ENCODE assay signal across 8 cellular contexts in the genomic region with DNA sequence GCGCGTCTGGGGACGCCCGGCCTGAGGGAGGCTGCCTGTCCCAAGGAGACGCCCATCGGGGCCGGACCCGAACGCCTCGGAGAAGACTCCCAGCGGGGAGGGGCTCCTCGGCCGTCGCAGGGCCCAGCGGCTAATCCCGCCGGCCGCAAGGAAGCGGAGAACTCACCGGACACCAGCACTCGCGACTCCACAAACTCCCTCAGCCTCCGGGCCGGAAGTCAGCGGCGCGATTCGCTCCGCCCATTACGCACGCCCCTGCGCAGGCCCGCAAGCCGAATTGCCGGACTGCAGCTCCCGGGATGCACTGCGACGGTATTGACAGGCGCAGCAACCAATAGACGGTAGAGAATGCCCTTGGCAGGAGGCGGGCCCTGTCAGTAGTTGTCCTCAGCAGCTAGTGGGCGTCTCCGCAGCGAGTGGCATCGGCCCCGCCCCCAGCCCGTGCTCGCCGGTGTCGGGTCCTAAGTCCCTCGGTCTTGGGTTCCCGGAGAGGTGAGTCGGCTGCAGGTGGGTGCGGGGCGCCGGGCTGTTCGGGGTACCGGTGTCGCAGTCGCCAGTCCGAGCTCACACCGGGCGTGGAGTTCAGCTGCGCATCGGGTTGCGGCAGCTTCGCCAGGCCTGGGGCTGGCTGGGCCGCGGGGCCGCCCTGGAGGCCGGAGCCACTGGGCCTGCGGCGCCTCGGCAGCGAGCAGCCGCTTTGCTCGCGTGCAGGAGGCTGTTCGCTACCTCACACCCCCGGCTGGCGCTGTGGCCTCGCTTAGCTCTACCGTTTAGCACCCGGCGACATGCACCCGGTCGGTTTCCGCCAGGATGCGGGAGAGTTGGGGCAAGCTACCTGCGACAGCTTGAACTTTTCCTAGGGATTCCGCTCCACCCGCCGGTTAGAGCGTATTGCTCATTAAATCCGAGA. TPM values are rescaled to one million over a fixed set of nuclear protein-coding genes. Genes with fewer than 3 reads are reported as not detected.
DNase-seq lines count a peak whose midpoint lies in the region; ATAC-seq and TF ChIP-seq lines count a peak whose summit lies in the region.

A gene (plus strand): TSS at position 437 of the 910 bp plus-strand sequence. CDS start 790 bp downstream, outside the sequence.
A gene (minus strand): TSS at position 226 of the 910 bp plus-strand sequence. CDS start 3,447 bp downstream, outside the sequence.

- CTCF ChIA-PET in WTC11 (lab: Charles Lee) = interaction anchor here (0.6 to 2.8 kb wide), 13 partner anchors 8 to 227 kb away, joined by 3 to 13 read pairs (median 3); a partner anchor contains a TSS

- POLR2A ChIA-PET in WTC11 (lab: Charles Lee) = interaction anchor here (0.6 to 2.1 kb wide), 7 partner anchors 43 to 118 kb away, joined by 3 to 11 read pairs (median 4); a partner anchor contains a TSS

- peak; percentile 100 for DNase-seq in AG08396 (ENCODE audit: low spot score)
- peak; percentile 99 for DNase-seq in NCI-H226
- peak; percentile 99 for DNase-seq in WTC11 (ENCODE audit: low spot score)
- peak; percentile 84 to 99 (median 98) for DNase-seq in caudate nucleus (lab: John Stamatoyannopoulos, UW)
- peak; percentile 99 for DNase-seq in inferior parietal cortex (ENCODE audit: extremely low spot score)
- peak; percentile 97 to 98 for DNase-seq in stimulated activated CD4-positive, alpha-beta T cell treated with anti-CD3 and anti-CD28 coated beads, Interleukin-12 subunit alpha, Interleukin-12 subunit beta, amount 100 ng/mL, for 24 hours (ENCODE audit: low read depth in 2 of 2)

- H3K4me1 Mint-ChIP-seq in WTC11 = peaks cover 8% of the 10 kb centered on the region

- peak within 1 kb of the TSS; percentile 18 for H3K27ac ChIP-seq in caudate nucleus (ENCODE audit: low read depth, low read length)

- ATAC-seq in GM18909 (IDR thresholded peaks at IDR 0.05; ENCODE audit: poor library complexity, unreplicated experiment) = peak; percentile 96
- ATAC-seq in HG03175 (IDR thresholded peaks at IDR 0.05; ENCODE audit: unreplicated experiment) = peak; percentile 98
- ATAC-seq in WTC11 = peak; percentile 99

- H3K4me3 Mint-ChIP-seq in WTC11 = peak within 1 kb of the TSS; percentile 95

- H3K9me3 Mint-ChIP-seq in WTC11 = peaks cover 17% of the 10 kb centered on the region

- peak within 1 kb of the TSS; percentile 78; the same call in 1 of the 2 replicates for H3K27ac Mint-ChIP-seq in WTC11

- H3K36me3 Mint-ChIP-seq in WTC11 = peaks cover 52% of the 10 kb centered on the region

- no peak for TF ChIP-seq CTCF in WTC11 (IDR thresholded peaks at IDR 0.05)

- H3K27me3 Mint-ChIP-seq in WTC11 (ENCODE audit: low read depth) = no peaks in the 10 kb centered on the region

TF ChIP-seq in WTC11, 78 proteins besides CTCF, POLR2A, EP300 and RAD21 (continues in another document):
- TF ChIP-seq TEAD1 (CRISPR knock-in tag; IDR thresholded peaks at IDR 0.05) = 0 out of 2 replicates have a peak, but pooled peaks have one; percentile 27
- no peak for TF ChIP-seq GRHL2 (CRISPR knock-in tag; IDR thresholded peaks at IDR 0.05; ENCODE audit: insufficient replicate concordance, severe bottlenecking)
- TF ChIP-seq ETV6 (CRISPR knock-in tag; IDR thresholded peaks at IDR 0.05) = peak; percentile 60
- TF ChIP-seq TP53 (CRISPR knock-in tag; IDR thresholded peaks at IDR 0.05) = peak; percentile 79
- TF ChIP-seq, protein P1, sequence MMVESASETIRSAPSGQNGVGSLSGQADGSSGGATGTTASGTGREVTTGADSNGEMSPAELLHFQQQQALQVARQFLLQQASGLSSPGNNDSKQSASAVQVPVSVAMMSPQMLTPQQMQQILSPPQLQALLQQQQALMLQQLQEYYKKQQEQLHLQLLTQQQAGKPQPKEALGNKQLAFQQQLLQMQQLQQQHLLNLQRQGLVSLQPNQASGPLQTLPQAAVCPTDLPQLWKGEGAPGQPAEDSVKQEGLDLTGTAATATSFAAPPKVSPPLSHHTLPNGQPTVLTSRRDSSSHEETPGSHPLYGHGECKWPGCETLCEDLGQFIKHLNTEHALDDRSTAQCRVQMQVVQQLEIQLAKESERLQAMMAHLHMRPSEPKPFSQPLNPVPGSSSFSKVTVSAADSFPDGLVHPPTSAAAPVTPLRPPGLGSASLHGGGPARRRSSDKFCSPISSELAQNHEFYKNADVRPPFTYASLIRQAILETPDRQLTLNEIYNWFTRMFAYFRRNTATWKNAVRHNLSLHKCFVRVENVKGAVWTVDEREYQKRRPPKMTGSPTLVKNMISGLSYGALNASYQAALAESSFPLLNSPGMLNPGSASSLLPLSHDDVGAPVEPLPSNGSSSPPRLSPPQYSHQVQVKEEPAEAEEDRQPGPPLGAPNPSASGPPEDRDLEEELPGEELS (CRISPR knock-in tag; IDR thresholded peaks at IDR 0.05) = peak; percentile 82; the same call in 1 of the 2 replicates
- TF ChIP-seq SMAD4 (CRISPR knock-in tag; IDR thresholded peaks at IDR 0.05) = peak; percentile 63; the same call in 1 of the 2 replicates
- TF ChIP-seq, protein P2, sequence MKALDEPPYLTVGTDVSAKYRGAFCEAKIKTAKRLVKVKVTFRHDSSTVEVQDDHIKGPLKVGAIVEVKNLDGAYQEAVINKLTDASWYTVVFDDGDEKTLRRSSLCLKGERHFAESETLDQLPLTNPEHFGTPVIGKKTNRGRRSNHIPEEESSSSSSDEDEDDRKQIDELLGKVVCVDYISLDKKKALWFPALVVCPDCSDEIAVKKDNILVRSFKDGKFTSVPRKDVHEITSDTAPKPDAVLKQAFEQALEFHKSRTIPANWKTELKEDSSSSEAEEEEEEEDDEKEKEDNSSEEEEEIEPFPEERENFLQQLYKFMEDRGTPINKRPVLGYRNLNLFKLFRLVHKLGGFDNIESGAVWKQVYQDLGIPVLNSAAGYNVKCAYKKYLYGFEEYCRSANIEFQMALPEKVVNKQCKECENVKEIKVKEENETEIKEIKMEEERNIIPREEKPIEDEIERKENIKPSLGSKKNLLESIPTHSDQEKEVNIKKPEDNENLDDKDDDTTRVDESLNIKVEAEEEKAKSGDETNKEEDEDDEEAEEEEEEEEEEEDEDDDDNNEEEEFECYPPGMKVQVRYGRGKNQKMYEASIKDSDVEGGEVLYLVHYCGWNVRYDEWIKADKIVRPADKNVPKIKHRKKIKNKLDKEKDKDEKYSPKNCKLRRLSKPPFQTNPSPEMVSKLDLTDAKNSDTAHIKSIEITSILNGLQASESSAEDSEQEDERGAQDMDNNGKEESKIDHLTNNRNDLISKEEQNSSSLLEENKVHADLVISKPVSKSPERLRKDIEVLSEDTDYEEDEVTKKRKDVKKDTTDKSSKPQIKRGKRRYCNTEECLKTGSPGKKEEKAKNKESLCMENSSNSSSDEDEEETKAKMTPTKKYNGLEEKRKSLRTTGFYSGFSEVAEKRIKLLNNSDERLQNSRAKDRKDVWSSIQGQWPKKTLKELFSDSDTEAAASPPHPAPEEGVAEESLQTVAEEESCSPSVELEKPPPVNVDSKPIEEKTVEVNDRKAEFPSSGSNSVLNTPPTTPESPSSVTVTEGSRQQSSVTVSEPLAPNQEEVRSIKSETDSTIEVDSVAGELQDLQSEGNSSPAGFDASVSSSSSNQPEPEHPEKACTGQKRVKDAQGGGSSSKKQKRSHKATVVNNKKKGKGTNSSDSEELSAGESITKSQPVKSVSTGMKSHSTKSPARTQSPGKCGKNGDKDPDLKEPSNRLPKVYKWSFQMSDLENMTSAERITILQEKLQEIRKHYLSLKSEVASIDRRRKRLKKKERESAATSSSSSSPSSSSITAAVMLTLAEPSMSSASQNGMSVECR (CRISPR knock-in tag; IDR thresholded peaks at IDR 0.05; ENCODE audit: borderline replicate concordance) = peak; percentile 81; the same call in 1 of the 2 replicates
- TF ChIP-seq TCF7 (CRISPR knock-in tag; IDR thresholded peaks at IDR 0.05; ENCODE audit: low read depth) = 0 out of 2 replicates have a peak, but pooled peaks have one; percentile 23
- peak; percentile 85; the same call in 1 of the 2 replicates for TF ChIP-seq SMAD3 (CRISPR knock-in tag; IDR thresholded peaks at IDR 0.05; ENCODE audit: borderline replicate concordance)
- TF ChIP-seq JUN (CRISPR knock-in tag; IDR thresholded peaks at IDR 0.05) = peak; percentile 68; the same call in 1 of the 2 replicates
- TF ChIP-seq, protein P3, sequence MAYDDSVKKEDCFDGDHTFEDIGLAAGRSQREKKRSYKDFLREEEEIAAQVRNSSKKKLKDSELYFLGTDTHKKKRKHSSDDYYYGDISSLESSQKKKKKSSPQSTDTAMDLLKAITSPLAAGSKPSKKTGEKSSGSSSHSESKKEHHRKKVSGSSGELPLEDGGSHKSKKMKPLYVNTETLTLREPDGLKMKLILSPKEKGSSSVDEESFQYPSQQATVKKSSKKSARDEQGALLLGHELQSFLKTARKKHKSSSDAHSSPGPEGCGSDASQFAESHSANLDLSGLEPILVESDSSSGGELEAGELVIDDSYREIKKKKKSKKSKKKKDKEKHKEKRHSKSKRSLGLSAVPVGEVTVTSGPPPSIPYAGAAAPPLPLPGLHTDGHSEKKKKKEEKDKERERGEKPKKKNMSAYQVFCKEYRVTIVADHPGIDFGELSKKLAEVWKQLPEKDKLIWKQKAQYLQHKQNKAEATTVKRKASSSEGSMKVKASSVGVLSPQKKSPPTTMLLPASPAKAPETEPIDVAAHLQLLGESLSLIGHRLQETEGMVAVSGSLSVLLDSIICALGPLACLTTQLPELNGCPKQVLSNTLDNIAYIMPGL (CRISPR knock-in tag; IDR thresholded peaks at IDR 0.05) = peak; percentile 4; the same call in 1 of the 2 replicates
- TF ChIP-seq NFYB (CRISPR knock-in tag; conservative IDR thresholded peaks at IDR 0.05; ENCODE audit: low read depth) = peak; percentile 93
- TF ChIP-seq MYBL2 (CRISPR knock-in tag; IDR thresholded peaks at IDR 0.05) = peak; percentile 70; the same call in 1 of the 2 replicates
- TF ChIP-seq GABPB1 (CRISPR knock-in tag; IDR thresholded peaks at IDR 0.05) = peak; percentile 68
- TF ChIP-seq SOX15 (CRISPR knock-in tag; IDR thresholded peaks at IDR 0.05) = no peak
- no peak for TF ChIP-seq ZBTB21 (CRISPR knock-in tag; IDR thresholded peaks at IDR 0.05; ENCODE audit: borderline replicate concordance)
- TF ChIP-seq JAZF1 (CRISPR knock-in tag; IDR thresholded peaks at IDR 0.05) = no peak

RNA-seq across cellular contexts. Expression of the first gene that starts in this region (rescaled TPM):
- 11.3 to 13.8 TPM (median 11.7 TPM) in 3 replicates for total RNA-seq in WTC11 (2021)

RNA-seq across cellular contexts. Expression of the second gene that starts in this region (rescaled TPM):
- 16.0 to 17.9 TPM (median 16.7 TPM) in 3 replicates for total RNA-seq in WTC11 (2021)

Comparison
In these comparisons a context has a peak if more than half of its experiments do, and no peak if none do; other contexts are left out.
1. Peak in every context shown above with its lines: DNase-seq, ATAC-seq and H3K27ac ChIP-seq.